13 cellular contexts compared by ENCODE assay signal in genomic region chr9:119639287-119639955, GRCh38.
DNase-seq lines count a peak whose midpoint lies in the region; ATAC-seq and TF ChIP-seq lines count a peak whose summit lies in the region.
"Had no signal": no experiment of that assay in that cellular context is flagged by ENCODE, and none has a peak within 500 bp of the region (broad histone marks: within the 10 kb centered on the region; RNA-seq: fewer than 3 reads in every experiment).

No MANE protein-coding gene starts in this region.

- no peak overlapping the region for H3K9ac ChIP-seq in endodermal cell (ENCODE audit: extremely low read depth, low read length, poor library complexity, severe bottlenecking)

- peaks cover 11% of the 10 kb centered on the region for H3K4me1 ChIP-seq in endodermal cell (ENCODE audit: control insufficient read depth, insufficient read depth, low read length)
- H3K4me1 ChIP-seq in vagina: no peaks in the 10 kb centered on the region
- H3K4me1 ChIP-seq in right atrium auricular region: no peaks in the 10 kb centered on the region
- H3K4me1 ChIP-seq: right lobe of liver had no signal

- TF ChIP-seq POLR2A in vagina (IDR thresholded peaks at IDR 0.05): no peak

- no peak for ATAC-seq in GM18870 (IDR thresholded peaks at IDR 0.05; ENCODE audit: unreplicated experiment)
- ATAC-seq: naive thymus-derived CD4-positive, alpha-beta T cell had no signal

- H3K9me3 Mint-ChIP-seq in endodermal cell (no peaks in the 10 kb centered on the region), nephron progenitor cell (no peaks in the 10 kb centered on the region)

- H3K9me3 ChIP-seq in endodermal cell (ENCODE audit: control insufficient read depth, low read length) (no peaks in the 10 kb centered on the region), vagina (no peaks in the 10 kb centered on the region), right atrium auricular region (no peaks in the 10 kb centered on the region)
- H3K9me3 ChIP-seq: right lobe of liver had no signal

- H3K27me3 ChIP-seq in H7 (ENCODE audit: control insufficient read depth, insufficient read depth, low read length): no peaks in the 10 kb centered on the region
- no peaks in the 10 kb centered on the region for H3K27me3 ChIP-seq in endodermal cell (ENCODE audit: control insufficient read depth, insufficient read depth, low read length, poor library complexity, severe bottlenecking)
- H3K27me3 ChIP-seq in vagina: no peaks in the 10 kb centered on the region
- H3K27me3 ChIP-seq in right atrium auricular region: no peaks in the 10 kb centered on the region
- H3K27me3 ChIP-seq: right lobe of liver had no signal

- 73 to 75% methylated on average over 7 to 12 of the region's 12 CpGs for WGBS in endodermal cell (ENCODE audit: insufficient coverage in 1 of 2, insufficient read length in 1 of 2), 2 experiments

- H3K27ac Mint-ChIP-seq in endodermal cell: no peak overlapping the region
- H3K27ac Mint-ChIP-seq in nephron progenitor cell: no peak overlapping the region
- H3K27ac Mint-ChIP-seq: CD8-positive, alpha-beta memory T cell; naive thymus-derived CD4-positive, alpha-beta T cell; T-helper 2 cell treated with Interferon-gamma antibody and Interleukin-4, amounts not matched to agents 5 μg/mL and 100 μg/mL, for 36 hours had no signal

- H3K4me3 Mint-ChIP-seq in endodermal cell: no peak overlapping the region
- no peak overlapping the region for H3K4me3 Mint-ChIP-seq in nephron progenitor cell
- H3K4me3 Mint-ChIP-seq: CD8-positive, alpha-beta memory T cell; naive thymus-derived CD4-positive, alpha-beta T cell; T-helper 2 cell treated with Interferon-gamma antibody and Interleukin-4, amounts not matched to agents 5 μg/mL and 100 μg/mL, for 36 hours had no signal

- TF ChIP-seq CTCF in endodermal cell (conservative IDR thresholded peaks at IDR 0.05): no peak
- no peak for TF ChIP-seq CTCF in nephron progenitor cell (IDR thresholded peaks at IDR 0.05)
- TF ChIP-seq CTCF in vagina (IDR thresholded peaks at IDR 0.05): no peak
- TF ChIP-seq CTCF in right atrium auricular region (IDR thresholded peaks at IDR 0.05): no peak

- H3K36me3 Mint-ChIP-seq in endodermal cell (ENCODE audit: low read depth) (no peaks in the 10 kb centered on the region), nephron progenitor cell (ENCODE audit: low read depth) (no peaks in the 10 kb centered on the region)
- H3K36me3 Mint-ChIP-seq: CD8-positive, alpha-beta memory T cell; naive thymus-derived CD4-positive, alpha-beta T cell had no signal

- H3K27me3 Mint-ChIP-seq in endodermal cell (ENCODE audit: insufficient read depth) (no peaks in the 10 kb centered on the region), nephron progenitor cell (ENCODE audit: low read depth, poor library complexity) (peaks cover 11% of the 10 kb centered on the region)
- H3K27me3 Mint-ChIP-seq: CD8-positive, alpha-beta memory T cell; naive thymus-derived CD4-positive, alpha-beta T cell had no signal

- H3K4me1 Mint-ChIP-seq in endodermal cell (peaks cover 12% of the 10 kb centered on the region), nephron progenitor cell (no peaks in the 10 kb centered on the region)
- H3K4me1 Mint-ChIP-seq: CD8-positive, alpha-beta memory T cell; naive thymus-derived CD4-positive, alpha-beta T cell had no signal

- H3K4me3 ChIP-seq in H7 (ENCODE audit: insufficient read depth, low read depth, low read length) (no peak overlapping the region), endodermal cell (ENCODE audit: low read length) (no peak overlapping the region), vagina (no peak overlapping the region), right atrium auricular region (no peak overlapping the region)
- H3K4me3 ChIP-seq: right lobe of liver had no signal

- intact Hi-C loops in vagina (cut with DNase I): no loop called here

- peak; percentile 22 for DNase-seq in H7
- peak; percentile 98 for DNase-seq in NCI-H69 (lab: John Stamatoyannopoulos, UW)
- peak; percentile 58 for DNase-seq in endodermal cell
- DNase-seq in nephron progenitor cell: peak; percentile 17
- no peak for DNase-seq in vagina (ENCODE audit: extremely low spot score in 2 of 2)
- DNase-seq in right atrium auricular region (ENCODE audit: low spot score): no peak
- no peak for DNase-seq in NCI-H526 (lab: John Stamatoyannopoulos, UW)
- DNase-seq: CD8-positive, alpha-beta memory T cell; naive thymus-derived CD4-positive, alpha-beta T cell; NCI-H1105; right lobe of liver had no signal

- no peaks in the 10 kb centered on the region for H3K36me3 ChIP-seq in H7 (replicated peaks; ENCODE audit: control insufficient read depth, insufficient read depth, low read length)
- no peaks in the 10 kb centered on the region for H3K36me3 ChIP-seq in endodermal cell (ENCODE audit: control insufficient read depth, insufficient read depth, low read length)
- H3K36me3 ChIP-seq in vagina: no peaks in the 10 kb centered on the region
- H3K36me3 ChIP-seq in right atrium auricular region: no peaks in the 10 kb centered on the region
- H3K36me3 ChIP-seq: right lobe of liver had no signal

- H3K27ac ChIP-seq in endodermal cell (ENCODE audit: low read depth, low read length): no peak overlapping the region
- H3K27ac ChIP-seq in vagina: no peak overlapping the region
- H3K27ac ChIP-seq in right atrium auricular region: no peak overlapping the region
- H3K27ac ChIP-seq: right lobe of liver had no signal

Comparison
In these comparisons a context has a peak if more than half of its experiments do, and no peak if none do; other contexts are left out.
1. DNase-seq: peak in H7 (single experiment), NCI-H69 (single experiment), endodermal cell (single experiment) and nephron progenitor cell (single experiment); none in vagina (0 of 2), right atrium auricular region (single experiment) and NCI-H526 (0 of 2).